ENCODE assay signal across 1 cellular context in the genomic region with DNA sequence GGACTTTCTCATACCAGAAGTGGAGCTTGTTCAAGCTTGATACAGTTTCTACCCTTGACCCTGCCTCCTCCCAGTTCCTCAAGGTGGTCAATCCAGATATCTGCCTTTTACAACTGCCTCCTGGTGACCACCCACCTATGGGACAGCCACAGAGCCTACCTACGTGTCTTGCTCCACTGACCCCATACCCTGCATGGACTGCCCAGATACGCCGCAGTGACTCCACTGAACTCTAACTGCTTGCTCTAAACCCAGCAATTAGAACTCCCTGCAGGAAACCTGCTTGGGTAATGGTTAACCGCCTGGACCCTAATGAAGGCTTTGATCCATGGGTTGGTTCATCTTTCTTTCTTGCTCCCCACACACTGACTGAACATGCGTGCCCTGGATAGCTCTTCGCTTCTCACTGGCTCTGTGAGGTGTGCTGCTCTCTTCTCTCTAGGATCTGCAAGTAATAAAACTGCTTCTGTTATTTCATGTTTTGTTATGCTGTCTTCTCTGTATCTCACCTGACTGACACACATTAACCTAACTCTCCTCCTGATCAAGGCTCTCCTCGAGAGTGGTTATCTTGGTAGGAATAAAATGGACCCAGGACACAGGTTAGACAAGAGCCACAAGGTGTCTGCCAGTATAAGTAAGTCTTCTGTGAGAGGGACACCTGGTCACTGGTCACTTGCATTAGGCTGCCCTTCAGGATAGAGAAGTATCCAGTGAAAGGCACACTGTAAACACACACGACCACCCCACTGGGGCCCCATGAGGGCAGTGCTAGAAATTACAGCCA.
A peak's percentile ranks its signal among the peaks of the same experiment; 100 is the strongest.
TF ChIP-seq lines count a peak whose summit lies in the region.

No MANE protein-coding gene starts in this region.

TF ChIP-seq in HepG2, 621 proteins besides CTCF, POLR2A, EP300 and RAD21 (continued from another document and continues in another):
- TF ChIP-seq, protein P1, sequence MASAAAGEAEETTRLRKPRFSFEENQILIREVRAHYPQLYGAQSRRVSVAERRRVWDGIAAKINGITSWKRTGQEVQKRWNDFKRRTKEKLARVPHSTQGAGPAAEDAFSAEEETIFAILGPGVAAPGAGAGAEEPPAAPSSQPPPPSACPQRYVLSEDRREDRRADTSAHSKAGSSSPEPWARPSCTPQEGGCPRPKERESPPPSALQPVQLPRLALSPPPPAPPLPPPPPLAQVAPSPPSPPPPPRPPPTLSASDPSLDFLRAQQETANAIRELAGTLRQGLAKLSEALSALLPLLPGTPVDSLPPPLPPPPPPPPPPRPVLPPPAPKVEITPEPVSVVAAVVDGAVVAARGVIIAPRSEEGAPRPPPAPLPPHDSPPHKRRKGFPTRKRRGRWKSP (CRISPR knock-in tag; IDR thresholded peaks at IDR 0.05) = no peak; the same call in 1 of the 2 replicates
- TF ChIP-seq ZNF224 (CRISPR knock-in tag; IDR thresholded peaks at IDR 0.05) (peak; percentile 65; the same call in 1 of the 2 replicates), ZNF570 (CRISPR knock-in tag; IDR thresholded peaks at IDR 0.05; ENCODE audit: borderline replicate concordance) (no peak), HOXA9 (CRISPR knock-in tag; IDR thresholded peaks at IDR 0.05; ENCODE audit: borderline replicate concordance) (no peak), ZNF383 (CRISPR knock-in tag; IDR thresholded peaks at IDR 0.05; ENCODE audit: borderline replicate concordance) (no peak), FOXC1 (CRISPR knock-in tag; IDR thresholded peaks at IDR 0.05; ENCODE audit: borderline replicate concordance) (peak; percentile 90), ZNF335 (CRISPR knock-in tag; IDR thresholded peaks at IDR 0.05) (peak; percentile 66; the same call in 1 of the 2 replicates), ZNF350 (CRISPR knock-in tag; IDR thresholded peaks at IDR 0.05; ENCODE audit: borderline replicate concordance, low read depth) (peak; percentile 81; the same call in 1 of the 2 replicates), HDAC6 (IDR thresholded peaks at IDR 0.05; ENCODE audit: low read depth, low read length) (no peak), DNMT3B (CRISPR knock-in tag; conservative IDR thresholded peaks at IDR 0.05) (no peak), ZNF180 (CRISPR knock-in tag; IDR thresholded peaks at IDR 0.05; ENCODE audit: borderline replicate concordance, low read depth) (no peak), WIZ (CRISPR knock-in tag; IDR thresholded peaks at IDR 0.05) (no peak), ZNF670 (CRISPR knock-in tag; IDR thresholded peaks at IDR 0.05; ENCODE audit: borderline replicate concordance) (no peak; the same call in 1 of the 2 replicates), MEF2D (CRISPR knock-in tag; IDR thresholded peaks at IDR 0.05) (peak; percentile 89), ZBTB3 (CRISPR knock-in tag; IDR thresholded peaks at IDR 0.05; ENCODE audit: borderline replicate concordance, low read depth) (0 out of 2 replicates have a peak, but pooled peaks have one; percentile 37), FOXK1 (CRISPR knock-in tag; IDR thresholded peaks at IDR 0.05; ENCODE audit: borderline replicate concordance, low read depth) (peak; percentile 62; the same call in 1 of the 2 replicates), ZFP90 (CRISPR knock-in tag; IDR thresholded peaks at IDR 0.05; ENCODE audit: borderline replicate concordance) (no peak), TGIF2 (CRISPR knock-in tag; IDR thresholded peaks at IDR 0.05) (no peak), NR2F1 (CRISPR knock-in tag; IDR thresholded peaks at IDR 0.05) (peak in 1 of 2 experiments; percentile 9; a peak in 1 of 4 replicates), POGZ (CRISPR knock-in tag; IDR thresholded peaks at IDR 0.05) (peak; percentile 84), TCF7 (IDR thresholded peaks at IDR 0.05; ENCODE audit: low read depth) (peak; percentile 89), NFE2L2 (IDR thresholded peaks at IDR 0.05; ENCODE audit: low read length) (no peak), CCDC6 (CRISPR knock-in tag; IDR thresholded peaks at IDR 0.05) (no peak), PPARG (CRISPR knock-in tag; conservative IDR thresholded peaks at IDR 0.05) (peak; percentile 55; the same call in 1 of the 2 replicates), NR2C2 (CRISPR knock-in tag; IDR thresholded peaks at IDR 0.05; ENCODE audit: borderline replicate concordance) (0 out of 2 replicates have a peak, but pooled peaks have one; percentile 22), ZNF749 (CRISPR knock-in tag; IDR thresholded peaks at IDR 0.05; ENCODE audit: borderline replicate concordance) (no peak), ZNF777 (CRISPR knock-in tag; IDR thresholded peaks at IDR 0.05) (no peak), JUNB (CRISPR knock-in tag; IDR thresholded peaks at IDR 0.05; ENCODE audit: borderline replicate concordance) (no peak), NCOA2 (CRISPR knock-in tag; IDR thresholded peaks at IDR 0.05) (peak; percentile 45; the same call in 1 of the 2 replicates), HMG20A (CRISPR knock-in tag; IDR thresholded peaks at IDR 0.05; ENCODE audit: borderline replicate concordance) (peak; percentile 54; the same call in 1 of the 2 replicates)
- TF ChIP-seq, protein P2, sequence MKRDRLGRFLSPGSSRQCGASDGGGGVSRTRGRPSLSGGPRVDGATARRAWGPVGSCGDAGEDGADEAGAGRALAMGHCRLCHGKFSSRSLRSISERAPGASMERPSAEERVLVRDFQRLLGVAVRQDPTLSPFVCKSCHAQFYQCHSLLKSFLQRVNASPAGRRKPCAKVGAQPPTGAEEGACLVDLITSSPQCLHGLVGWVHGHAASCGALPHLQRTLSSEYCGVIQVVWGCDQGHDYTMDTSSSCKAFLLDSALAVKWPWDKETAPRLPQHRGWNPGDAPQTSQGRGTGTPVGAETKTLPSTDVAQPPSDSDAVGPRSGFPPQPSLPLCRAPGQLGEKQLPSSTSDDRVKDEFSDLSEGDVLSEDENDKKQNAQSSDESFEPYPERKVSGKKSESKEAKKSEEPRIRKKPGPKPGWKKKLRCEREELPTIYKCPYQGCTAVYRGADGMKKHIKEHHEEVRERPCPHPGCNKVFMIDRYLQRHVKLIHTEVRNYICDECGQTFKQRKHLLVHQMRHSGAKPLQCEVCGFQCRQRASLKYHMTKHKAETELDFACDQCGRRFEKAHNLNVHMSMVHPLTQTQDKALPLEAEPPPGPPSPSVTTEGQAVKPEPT (CRISPR knock-in tag; IDR thresholded peaks at IDR 0.05; ENCODE audit: low read depth) = peak; percentile 93
- TF ChIP-seq, protein P3, sequence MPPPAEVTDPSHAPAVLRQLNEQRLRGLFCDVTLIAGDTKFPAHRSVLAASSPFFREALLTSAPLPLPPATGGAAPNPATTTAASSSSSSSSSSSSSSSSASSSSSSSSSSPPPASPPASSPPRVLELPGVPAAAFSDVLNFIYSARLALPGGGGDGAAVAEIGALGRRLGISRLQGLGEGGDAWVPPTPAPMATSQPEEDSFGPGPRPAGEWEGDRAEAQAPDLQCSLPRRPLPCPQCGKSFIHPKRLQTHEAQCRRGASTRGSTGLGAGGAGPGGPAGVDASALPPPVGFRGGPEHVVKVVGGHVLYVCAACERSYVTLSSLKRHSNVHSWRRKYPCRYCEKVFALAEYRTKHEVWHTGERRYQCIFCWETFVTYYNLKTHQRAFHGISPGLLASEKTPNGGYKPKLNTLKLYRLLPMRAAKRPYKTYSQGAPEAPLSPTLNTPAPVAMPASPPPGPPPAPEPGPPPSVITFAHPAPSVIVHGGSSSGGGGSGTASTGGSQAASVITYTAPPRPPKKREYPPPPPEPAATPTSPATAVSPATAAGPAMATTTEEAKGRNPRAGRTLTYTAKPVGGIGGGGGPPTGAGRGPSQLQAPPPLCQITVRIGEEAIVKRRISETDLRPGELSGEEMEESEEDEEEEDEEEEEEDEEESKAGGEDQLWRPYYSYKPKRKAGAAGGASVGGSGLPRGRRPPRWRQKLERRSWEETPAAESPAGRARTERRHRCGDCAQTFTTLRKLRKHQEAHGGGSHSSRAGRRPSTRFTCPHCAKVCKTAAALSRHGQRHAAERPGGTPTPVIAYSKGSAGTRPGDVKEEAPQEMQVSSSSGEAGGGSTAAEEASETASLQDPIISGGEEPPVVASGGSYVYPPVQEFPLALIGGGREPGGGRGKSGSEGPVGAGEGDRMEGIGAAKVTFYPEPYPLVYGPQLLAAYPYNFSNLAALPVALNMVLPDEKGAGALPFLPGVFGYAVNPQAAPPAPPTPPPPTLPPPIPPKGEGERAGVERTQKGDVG (CRISPR knock-in tag; IDR thresholded peaks at IDR 0.05; ENCODE audit: borderline replicate concordance) = peak; percentile 38; the same call in 1 of the 2 replicates
- TF ChIP-seq, protein P4, sequence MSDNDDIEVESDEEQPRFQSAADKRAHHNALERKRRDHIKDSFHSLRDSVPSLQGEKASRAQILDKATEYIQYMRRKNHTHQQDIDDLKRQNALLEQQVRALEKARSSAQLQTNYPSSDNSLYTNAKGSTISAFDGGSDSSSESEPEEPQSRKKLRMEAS (IDR thresholded peaks at IDR 0.05) = peak; percentile 55
- TF ChIP-seq, protein P5, sequence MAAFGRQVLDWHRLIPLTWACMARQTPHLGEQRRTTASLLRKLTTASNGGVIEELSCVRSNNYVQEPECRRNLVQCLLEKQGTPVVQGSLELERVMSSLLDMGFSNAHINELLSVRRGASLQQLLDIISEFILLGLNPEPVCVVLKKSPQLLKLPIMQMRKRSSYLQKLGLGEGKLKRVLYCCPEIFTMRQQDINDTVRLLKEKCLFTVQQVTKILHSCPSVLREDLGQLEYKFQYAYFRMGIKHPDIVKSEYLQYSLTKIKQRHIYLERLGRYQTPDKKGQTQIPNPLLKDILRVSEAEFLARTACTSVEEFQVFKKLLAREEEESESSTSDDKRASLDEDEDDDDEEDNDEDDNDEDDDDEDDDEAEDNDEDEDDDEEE (CRISPR knock-in tag; IDR thresholded peaks at IDR 0.05) = no peak
- TF ChIP-seq, protein P6, sequence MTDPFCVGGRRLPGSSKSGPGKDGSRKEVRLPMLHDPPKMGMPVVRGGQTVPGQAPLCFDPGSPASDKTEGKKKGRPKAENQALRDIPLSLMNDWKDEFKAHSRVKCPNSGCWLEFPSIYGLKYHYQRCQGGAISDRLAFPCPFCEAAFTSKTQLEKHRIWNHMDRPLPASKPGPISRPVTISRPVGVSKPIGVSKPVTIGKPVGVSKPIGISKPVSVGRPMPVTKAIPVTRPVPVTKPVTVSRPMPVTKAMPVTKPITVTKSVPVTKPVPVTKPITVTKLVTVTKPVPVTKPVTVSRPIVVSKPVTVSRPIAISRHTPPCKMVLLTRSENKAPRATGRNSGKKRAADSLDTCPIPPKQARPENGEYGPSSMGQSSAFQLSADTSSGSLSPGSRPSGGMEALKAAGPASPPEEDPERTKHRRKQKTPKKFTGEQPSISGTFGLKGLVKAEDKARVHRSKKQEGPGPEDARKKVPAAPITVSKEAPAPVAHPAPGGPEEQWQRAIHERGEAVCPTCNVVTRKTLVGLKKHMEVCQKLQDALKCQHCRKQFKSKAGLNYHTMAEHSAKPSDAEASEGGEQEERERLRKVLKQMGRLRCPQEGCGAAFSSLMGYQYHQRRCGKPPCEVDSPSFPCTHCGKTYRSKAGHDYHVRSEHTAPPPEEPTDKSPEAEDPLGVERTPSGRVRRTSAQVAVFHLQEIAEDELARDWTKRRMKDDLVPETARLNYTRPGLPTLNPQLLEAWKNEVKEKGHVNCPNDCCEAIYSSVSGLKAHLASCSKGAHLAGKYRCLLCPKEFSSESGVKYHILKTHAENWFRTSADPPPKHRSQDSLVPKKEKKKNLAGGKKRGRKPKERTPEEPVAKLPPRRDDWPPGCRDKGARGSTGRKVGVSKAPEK (CRISPR knock-in tag; IDR thresholded peaks at IDR 0.05; ENCODE audit: borderline replicate concordance) = peak; percentile 84; the same call in 1 of the 2 replicates
- TF ChIP-seq, protein P7, sequence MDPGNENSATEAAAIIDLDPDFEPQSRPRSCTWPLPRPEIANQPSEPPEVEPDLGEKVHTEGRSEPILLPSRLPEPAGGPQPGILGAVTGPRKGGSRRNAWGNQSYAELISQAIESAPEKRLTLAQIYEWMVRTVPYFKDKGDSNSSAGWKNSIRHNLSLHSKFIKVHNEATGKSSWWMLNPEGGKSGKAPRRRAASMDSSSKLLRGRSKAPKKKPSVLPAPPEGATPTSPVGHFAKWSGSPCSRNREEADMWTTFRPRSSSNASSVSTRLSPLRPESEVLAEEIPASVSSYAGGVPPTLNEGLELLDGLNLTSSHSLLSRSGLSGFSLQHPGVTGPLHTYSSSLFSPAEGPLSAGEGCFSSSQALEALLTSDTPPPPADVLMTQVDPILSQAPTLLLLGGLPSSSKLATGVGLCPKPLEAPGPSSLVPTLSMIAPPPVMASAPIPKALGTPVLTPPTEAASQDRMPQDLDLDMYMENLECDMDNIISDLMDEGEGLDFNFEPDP (CRISPR knock-in tag; conservative IDR thresholded peaks at IDR 0.05) = no peak
- TF ChIP-seq, protein P8, sequence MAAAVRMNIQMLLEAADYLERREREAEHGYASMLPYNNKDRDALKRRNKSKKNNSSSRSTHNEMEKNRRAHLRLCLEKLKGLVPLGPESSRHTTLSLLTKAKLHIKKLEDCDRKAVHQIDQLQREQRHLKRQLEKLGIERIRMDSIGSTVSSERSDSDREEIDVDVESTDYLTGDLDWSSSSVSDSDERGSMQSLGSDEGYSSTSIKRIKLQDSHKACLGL (CRISPR knock-in tag; IDR thresholded peaks at IDR 0.05) = no peak
- TF ChIP-seq, protein P9, sequence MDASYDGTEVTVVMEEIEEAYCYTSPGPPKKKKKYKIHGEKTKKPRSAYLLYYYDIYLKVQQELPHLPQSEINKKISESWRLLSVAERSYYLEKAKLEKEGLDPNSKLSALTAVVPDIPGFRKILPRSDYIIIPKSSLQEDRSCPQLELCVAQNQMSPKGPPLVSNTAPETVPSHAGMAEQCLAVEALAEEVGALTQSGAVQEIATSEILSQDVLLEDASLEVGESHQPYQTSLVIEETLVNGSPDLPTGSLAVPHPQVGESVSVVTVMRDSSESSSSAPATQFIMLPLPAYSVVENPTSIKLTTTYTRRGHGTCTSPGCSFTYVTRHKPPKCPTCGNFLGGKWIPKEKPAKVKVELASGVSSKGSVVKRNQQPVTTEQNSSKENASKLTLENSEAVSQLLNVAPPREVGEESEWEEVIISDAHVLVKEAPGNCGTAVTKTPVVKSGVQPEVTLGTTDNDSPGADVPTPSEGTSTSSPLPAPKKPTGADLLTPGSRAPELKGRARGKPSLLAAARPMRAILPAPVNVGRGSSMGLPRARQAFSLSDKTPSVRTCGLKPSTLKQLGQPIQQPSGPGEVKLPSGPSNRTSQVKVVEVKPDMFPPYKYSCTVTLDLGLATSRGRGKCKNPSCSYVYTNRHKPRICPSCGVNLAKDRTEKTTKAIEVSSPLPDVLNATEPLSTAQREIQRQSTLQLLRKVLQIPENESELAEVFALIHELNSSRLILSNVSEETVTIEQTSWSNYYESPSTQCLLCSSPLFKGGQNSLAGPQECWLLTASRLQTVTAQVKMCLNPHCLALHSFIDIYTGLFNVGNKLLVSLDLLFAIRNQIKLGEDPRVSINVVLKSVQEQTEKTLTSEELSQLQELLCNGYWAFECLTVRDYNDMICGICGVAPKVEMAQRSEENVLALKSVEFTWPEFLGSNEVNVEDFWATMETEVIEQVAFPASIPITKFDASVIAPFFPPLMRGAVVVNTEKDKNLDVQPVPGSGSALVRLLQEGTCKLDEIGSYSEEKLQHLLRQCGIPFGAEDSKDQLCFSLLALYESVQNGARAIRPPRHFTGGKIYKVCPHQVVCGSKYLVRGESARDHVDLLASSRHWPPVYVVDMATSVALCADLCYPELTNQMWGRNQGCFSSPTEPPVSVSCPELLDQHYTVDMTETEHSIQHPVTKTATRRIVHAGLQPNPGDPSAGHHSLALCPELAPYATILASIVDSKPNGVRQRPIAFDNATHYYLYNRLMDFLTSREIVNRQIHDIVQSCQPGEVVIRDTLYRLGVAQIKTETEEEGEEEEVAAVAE (CRISPR knock-in tag; IDR thresholded peaks at IDR 0.05; ENCODE audit: borderline replicate concordance) = peak; percentile 81
